Comparison of ENCODE assay signal across 26 cellular contexts in genomic region chr1:224594360-224594759, GRCh38. TPM values are rescaled to one million over a fixed set of nuclear protein-coding genes. Genes with fewer than 3 reads are reported as not detected.
A peak's percentile ranks its signal among the peaks of the same experiment; 100 is the strongest.
DNase-seq lines count a peak whose midpoint lies in the region; ATAC-seq, FAIRE-seq and TF ChIP-seq lines count a peak whose summit lies in the region.
"Had no signal": no experiment of that assay in that cellular context is flagged by ENCODE, and none has a peak within 500 bp of the region (broad histone marks: within the 10 kb centered on the region; RNA-seq: fewer than 3 reads in every experiment).

No MANE protein-coding gene starts in this region.

- no peaks in the 10 kb centered on the region for H3K27me3 ChIP-seq in GM23338 (ENCODE audit: insufficient read depth)
- no peaks in the 10 kb centered on the region for H3K27me3 ChIP-seq in H1 (replicated peaks in 1 of 4; ENCODE audit: control insufficient read depth in 3 of 4, extremely low read depth in 1 of 4, insufficient read depth in 3 of 4, low read length in 3 of 4)
- H3K27me3 ChIP-seq in upper lobe of right lung: no peaks in the 10 kb centered on the region

- H2BK15ac ChIP-seq in H1 (ENCODE audit: low read length): no peak overlapping the region

- H3K23me2 ChIP-seq in H1 (ENCODE audit: low read depth, low read length): no peaks in the 10 kb centered on the region

- TF ChIP-seq EP300 in H1 (IDR thresholded peaks at IDR 0.05; ENCODE audit: borderline replicate concordance in 1 of 2, low read depth in 2 of 2, low read length in 2 of 2): no peak

- H3K79me2 ChIP-seq in GM23338 (replicated peaks; ENCODE audit: insufficient read depth): no peaks in the 10 kb centered on the region
- no peaks in the 10 kb centered on the region for H3K79me2 ChIP-seq in H1 (ENCODE audit: control insufficient read depth in 1 of 2, insufficient read depth in 2 of 2, low read length in 2 of 2)

- no peaks in the 10 kb centered on the region for H3K36me3 Mint-ChIP-seq in GM23338 (ENCODE audit: low read depth)
- H3K36me3 Mint-ChIP-seq in stimulated activated naive B cell treated with anti-CD40 and anti-IgM and Interleukin-4, amounts not matched to agents 10 μg/mL and 1 μg/mL and 100 μg/mL, for 72 hours: no peaks in the 10 kb centered on the region
- H3K36me3 Mint-ChIP-seq: CD8-positive, alpha-beta T cell had no signal

- POLR2A ChIA-PET in H1 (lab: Charles Lee; ENCODE audit: partially characterized antibody): no interaction called here

- no peak overlapping the region for H3K4me3 ChIP-seq in GM23338
- no peak overlapping the region for H3K4me3 ChIP-seq in H1 (ENCODE audit: extremely low read depth in 1 of 4, insufficient read depth in 2 of 4, low read depth in 3 of 4, low read length in 4 of 4)
- no peak overlapping the region for H3K4me3 ChIP-seq in upper lobe of right lung
- H3K4me3 ChIP-seq: A549 had no signal

- no peak overlapping the region for H4K5ac ChIP-seq in H1 (ENCODE audit: insufficient read length, low read depth, low read length)

- H3K14ac ChIP-seq in H1 (ENCODE audit: insufficient read length): no peak overlapping the region

- H3K9me2 ChIP-seq in GM23338 (ENCODE audit: insufficient read depth): no peaks in the 10 kb centered on the region; the same call in 1 of the 2 replicates
- H3K9me2 ChIP-seq: SK-N-SH had no signal

- H2BK5ac ChIP-seq in H1 (ENCODE audit: low read depth, low read length): 0 out of 2 replicates have a peak overlapping the region, but pooled peaks have one; percentile 11

- no peak overlapping the region for H3K18ac ChIP-seq in H1 (ENCODE audit: extremely low read depth, low read length)

- H3K79me1 ChIP-seq in H1 (ENCODE audit: low read depth, low read length): no peaks in the 10 kb centered on the region

- H3K27ac ChIP-seq in GM23338 (ENCODE audit: low read depth) (no peak overlapping the region), H1 (ENCODE audit: low read depth, low read length) (no peak overlapping the region), upper lobe of right lung (no peak overlapping the region)
- H3K27ac ChIP-seq: A549, C4-2B had no signal

- no peak overlapping the region for H4K8ac ChIP-seq in H1 (ENCODE audit: extremely low read depth, insufficient read depth, low read length)

- no peak overlapping the region; a peak in 1 of 7 replicates for H3K9ac ChIP-seq in H1 (replicated peaks in 1 of 4; ENCODE audit: extremely low read depth in 1 of 4, low read depth in 3 of 4, low read length in 3 of 4)
- H3K9ac ChIP-seq: SK-N-SH had no signal

- H2BK20ac ChIP-seq in H1 (ENCODE audit: low read length): no peak overlapping the region

- CTCF ChIA-PET in H1 (lab: Charles Lee; ENCODE audit: partially characterized antibody): interaction anchor here (1.3 to 2.6 kb wide), 4 partner anchors 11 to 81 kb away, joined by 4 to 11 read pairs (median 8); no protein-coding TSS in a partner anchor

- H3K27me3 Mint-ChIP-seq in GM23338 (ENCODE audit: insufficient read depth, low read depth, poor library complexity): peaks cover 3% of the 10 kb centered on the region
- H3K27me3 Mint-ChIP-seq in stimulated activated naive B cell treated with anti-CD40 and anti-IgM and Interleukin-4, amounts not matched to agents 10 μg/mL and 1 μg/mL and 100 μg/mL, for 72 hours: peaks cover 0 to 3% of the 10 kb centered on the region in 2 donors

- H2BK12ac ChIP-seq in H1 (ENCODE audit: low read depth, low read length): no peak overlapping the region

- H3F3A ChIP-seq in GM23338 (replicated peaks; ENCODE audit: low read depth): no peaks in the 10 kb centered on the region

- DNase-seq in GM23338 (ENCODE audit: low spot score): no peak
- DNase-seq in SK-N-DZ (ENCODE audit: low spot score): peak; percentile 24
- DNase-seq in H1 (ENCODE audit: low read depth in 1 of 2, low spot score in 2 of 2): no peak
- no peak for DNase-seq in stimulated activated naive B cell treated with anti-CD40 and anti-IgM and Interleukin-4, amounts not matched to agents 10 μg/mL and 1 μg/mL and 100 μg/mL, for 72 hours
- DNase-seq in DMS153 treated with DMSO at 0.1 percent for 48 hours (lab: John Stamatoyannopoulos, UW; ENCODE audit: unreplicated experiment): no peak
- no peak for DNase-seq in upper lobe of right lung
- DNase-seq: AML-193; CD8-positive, alpha-beta T cell; DND-41; Kasumi-1; NCI-H1092 treated with DMSO at 0.1 percent for 48 hours; NCI-H1436; NCI-H187 treated with DMSO at 0.1 percent for 48 hours; NCI-H524; NCI-H748 treated with DMSO at 0.1 percent for 48 hours; SIG-M5; SK-N-SH; SW 1271 had no signal

- no peak overlapping the region for H3K4ac ChIP-seq in H1 (replicated peaks; ENCODE audit: insufficient read length, low read depth, low read length)

- H4K91ac ChIP-seq in H1 (replicated peaks; ENCODE audit: insufficient read length, low read length): no peak overlapping the region

- ATAC-seq in GM23338: no peak
- peak; percentile 15 to 41 for ATAC-seq in stimulated activated naive B cell treated with anti-CD40 and anti-IgM and Interleukin-4, amounts not matched to agents 10 μg/mL and 1 μg/mL and 100 μg/mL, for 72 hours (replicated peaks)
- ATAC-seq in HG03457 (IDR thresholded peaks at IDR 0.05; ENCODE audit: unreplicated experiment): no peak
- ATAC-seq in upper lobe of right lung: no peak
- ATAC-seq in HG02852 (IDR thresholded peaks at IDR 0.05; ENCODE audit: unreplicated experiment): no peak
- ATAC-seq: A549; CD8-positive, alpha-beta T cell had no signal

- no peak for TF ChIP-seq RAD21 in H1 (IDR thresholded peaks at IDR 0.05 in 1 of 2, conservative IDR thresholded peaks at IDR 0.05 in 1 of 2; ENCODE audit: low read depth in 2 of 2, low read length in 2 of 2)

- no peak for FAIRE-seq in H1 (lab: Jason Lieb, UNC)
- FAIRE-seq: A549, GM12892, GM19239, H54, RCC 7860 had no signal

- H2BK120ac ChIP-seq in H1 (replicated peaks; ENCODE audit: low read depth, low read length): no peak overlapping the region

- intact Hi-C loops in upper lobe of right lung (cut with DNase I): no loop called here

- no peak overlapping the region for H2AK5ac ChIP-seq in H1 (ENCODE audit: low read depth, low read length)

- H2AFZ ChIP-seq in GM23338: peak overlapping the region; percentile 85
- 0 out of 2 replicates have a peak overlapping the region, but pooled peaks have one; percentile 47 for H2AFZ ChIP-seq in H1 (ENCODE audit: low read length)

- H3K4me3 Mint-ChIP-seq in GM23338: no peak overlapping the region
- no peak overlapping the region for H3K4me3 Mint-ChIP-seq in stimulated activated naive B cell treated with anti-CD40 and anti-IgM and Interleukin-4, amounts not matched to agents 10 μg/mL and 1 μg/mL and 100 μg/mL, for 72 hours
- H3K4me3 Mint-ChIP-seq: CD8-positive, alpha-beta T cell had no signal

- no peak overlapping the region for H3K23ac ChIP-seq in H1 (ENCODE audit: insufficient read length)

- 85% methylated on average over 3 of the region's 3 CpGs; no CpG with 5 or more reads in 1 of the 2 experiments for WGBS in H1 (ENCODE audit: extremely low coverage in 1 of 2, insufficient coverage in 1 of 2, insufficient read length in 1 of 2, insufficient replicate concordance in 2 of 2, low coverage in 1 of 2, low lambda C conversion rate in 2 of 2, missing lambda C conversion rate in 1 of 2), 2 experiments

- peaks cover 29% of the 10 kb centered on the region for H3K4me1 Mint-ChIP-seq in GM23338
- H3K4me1 Mint-ChIP-seq in stimulated activated naive B cell treated with anti-CD40 and anti-IgM and Interleukin-4, amounts not matched to agents 10 μg/mL and 1 μg/mL and 100 μg/mL, for 72 hours: peaks cover 5 to 20% of the 10 kb centered on the region in 2 donors

- H3K4me1 ChIP-seq in GM23338 (ENCODE audit: insufficient read depth) (peaks cover 11% of the 10 kb centered on the region), H1 (replicated peaks in 1 of 4; ENCODE audit: control insufficient read depth in 3 of 4, insufficient read depth in 4 of 4, low read length in 3 of 4) (peaks cover 0 to 9% (median 7%) of the 10 kb centered on the region in 4 experiments; a peak in 3 of 7 replicates), upper lobe of right lung (no peaks in the 10 kb centered on the region)
- H3K4me1 ChIP-seq: A549 had no signal

- H3K27ac Mint-ChIP-seq in GM23338: no peak overlapping the region
- no peak overlapping the region for H3K27ac Mint-ChIP-seq in stimulated activated naive B cell treated with anti-CD40 and anti-IgM and Interleukin-4, amounts not matched to agents 10 μg/mL and 1 μg/mL and 100 μg/mL, for 72 hours
- H3K27ac Mint-ChIP-seq: CD8-positive, alpha-beta T cell had no signal

- no peak overlapping the region for H3K56ac ChIP-seq in H1 (replicated peaks; ENCODE audit: insufficient read length, low read depth, low read length)

- no peak overlapping the region for H3K4me2 ChIP-seq in GM23338
- no peak overlapping the region for H3K4me2 ChIP-seq in H1 (ENCODE audit: insufficient read depth in 1 of 2, low read depth in 2 of 2, low read length in 2 of 2)
- H3K4me2 ChIP-seq: A549, SK-N-SH had no signal

- H4K20me1 ChIP-seq in GM23338 (replicated peaks; ENCODE audit: insufficient read depth): no peaks in the 10 kb centered on the region
- H4K20me1 ChIP-seq in H1 (replicated peaks in 1 of 2; ENCODE audit: control insufficient read depth in 1 of 2, insufficient read depth in 2 of 2, low read length in 2 of 2): no peaks in the 10 kb centered on the region

- H3K9me3 ChIP-seq in H1 (ENCODE audit: insufficient read depth in 2 of 2, low read depth in 1 of 2, low read length in 1 of 2): no peaks in the 10 kb centered on the region
- no peaks in the 10 kb centered on the region for H3K9me3 ChIP-seq in upper lobe of right lung
- H3K9me3 ChIP-seq: A549, SK-N-SH had no signal

- H3K9me3 Mint-ChIP-seq in GM23338: no peaks in the 10 kb centered on the region
- H3K9me3 Mint-ChIP-seq in stimulated activated naive B cell treated with anti-CD40 and anti-IgM and Interleukin-4, amounts not matched to agents 10 μg/mL and 1 μg/mL and 100 μg/mL, for 72 hours: no peaks in the 10 kb centered on the region
- H3K9me3 Mint-ChIP-seq: CD8-positive, alpha-beta T cell had no signal

- H3K36me3 ChIP-seq in GM23338 (ENCODE audit: insufficient read depth) (no peaks in the 10 kb centered on the region), H1 (ENCODE audit: control insufficient read depth in 2 of 4, insufficient read depth in 4 of 4, low read length in 3 of 4) (no peaks in the 10 kb centered on the region), upper lobe of right lung (no peaks in the 10 kb centered on the region)

- no peak for TF ChIP-seq POLR2A in H1 (IDR thresholded peaks at IDR 0.05; ENCODE audit: control extremely low read depth in 1 of 2, low read depth in 2 of 2, low read length in 2 of 2)

- no peak for TF ChIP-seq CTCF in GM23338 (conservative IDR thresholded peaks at IDR 0.05; ENCODE audit: low read depth in 2 of 2)
- TF ChIP-seq CTCF in H1 (IDR thresholded peaks at IDR 0.05; ENCODE audit: control extremely low read depth in 1 of 3, insufficient read depth in 1 of 3, low read depth in 1 of 3, low read length in 3 of 3): no peak
- TF ChIP-seq CTCF in upper lobe of right lung (IDR thresholded peaks at IDR 0.05): no peak

RNA-seq across cellular contexts. Expression of gene CNIH3, which starts 21.8 kb away (rescaled TPM):
- total RNA-seq in GM23338 (2014; rRNA removed; shearing (Covaris generic)): 5.1 and 5.9 TPM in 2 replicates
- polyA plus RNA-seq in GM23338 (2016; fragmentation: Nextera tagmentation; extraction: Ambion mirVana) (3.0 and 3.6 TPM in 2 replicates), H1 (2011; rRNA removed) (2.8 and 3.7 TPM in 2 replicates)
- 0.75 and 2.8 TPM in 2 replicates for polyA plus RNA-seq in SK-N-DZ (2014; cell fraction: cytosol; rRNA removed)
- polyA plus RNA-seq in SK-N-DZ (2014; cell fraction: nucleus; rRNA removed): 1.5 and 2.1 TPM in 2 replicates
- 4.4 and 5.6 TPM in 2 replicates for total RNA-seq in H1 (2021; fragmentation: NEBNext Ultra II Directional; extraction: Animal tissue kit (Norgen Biotek cat#: 25700))
- polyA plus RNA-seq in H1 (2011; cell fraction: cytosol; rRNA removed): 3.0 TPM
- polyA plus RNA-seq in H1 (2011; cell fraction: nucleus; rRNA removed): 3.4 TPM
- polyA plus RNA-seq in H1 (2012, experiment 1 of 2): 4.1 to 5.5 TPM (median 4.6 TPM) in 4 replicates
- polyA plus RNA-seq in H1 (2012, experiment 2 of 2): 3.9 TPM
- polyA plus RNA-seq in H1 (2013, experiment 1 of 2): 3.9 TPM
- polyA plus RNA-seq in H1 (2013, experiment 2 of 2): 4.7 TPM
- 6.8 and 9.8 TPM in 2 replicates for polyA minus RNA-seq in H1 (2011; rRNA and poly(A)+ RNA removed)
- 3.7 TPM for polyA minus RNA-seq in H1 (2011; cell fraction: cytosol; rRNA and poly(A)+ RNA removed)
- polyA minus RNA-seq in H1 (2011; cell fraction: nucleus; rRNA and poly(A)+ RNA removed): 9.7 TPM
- total RNA-seq in upper lobe of right lung: 4.8 TPM

Comparison
In these comparisons a context has a peak if more than half of its experiments do, and no peak if none do; other contexts are left out.
1. ATAC-seq: peak in stimulated activated naive B cell treated with anti-CD40 and anti-IgM and Interleukin-4, amounts not matched to agents 10 μg/mL and 1 μg/mL and 100 μg/mL, for 72 hours (2 of 2); none in GM23338 (single experiment), HG03457 (single experiment), upper lobe of right lung (single experiment) and HG02852 (single experiment).